In the genomic region with DNA sequence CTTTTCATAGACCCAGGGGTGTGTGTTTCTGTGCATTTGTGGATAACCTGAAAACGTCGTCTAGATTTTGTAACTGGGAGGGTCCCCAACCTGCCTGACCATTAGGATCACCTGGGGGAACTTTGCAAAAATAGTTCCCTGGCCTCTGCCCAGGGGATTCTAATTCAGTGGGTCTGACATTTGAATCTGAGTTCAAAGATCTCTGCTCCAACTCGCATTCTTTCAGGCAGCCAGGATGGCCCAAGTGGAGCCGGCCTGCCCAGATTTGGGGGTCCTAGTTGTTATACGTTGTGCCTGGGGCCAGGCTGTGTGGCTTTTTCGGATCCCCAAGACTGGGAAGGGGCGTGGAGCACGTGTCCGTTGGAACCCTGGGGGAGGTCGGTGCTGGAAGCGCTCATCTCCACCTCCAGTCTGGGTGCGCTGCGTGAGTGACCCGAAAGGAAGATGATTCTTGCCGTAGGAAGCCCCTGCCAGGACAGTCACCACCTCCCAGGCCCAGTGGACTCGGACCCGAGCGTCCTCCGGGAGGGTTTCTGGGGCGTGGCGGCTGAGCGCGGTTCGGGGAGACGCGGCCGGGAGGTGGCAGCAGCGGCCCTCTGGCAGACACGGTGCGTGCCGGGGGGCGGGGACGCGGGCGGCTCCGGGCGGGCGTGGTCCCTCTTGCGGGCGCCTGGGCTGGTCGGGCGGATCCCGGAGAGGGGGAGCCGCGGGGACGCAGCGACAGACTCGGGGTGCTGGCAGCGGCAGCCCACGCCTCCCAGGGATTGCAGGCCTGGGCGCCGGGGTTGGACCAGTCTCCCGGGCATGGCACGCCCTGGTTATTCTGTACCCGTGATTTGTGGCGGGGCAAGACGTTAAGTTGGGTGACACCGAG, we compare ENCODE assay signal across 1 cellular context.
TF ChIP-seq lines count a peak whose summit lies in the region.

No MANE protein-coding gene starts in this region.

TF ChIP-seq in HepG2, 621 proteins besides CTCF, POLR2A, EP300 and RAD21 (continued from another document and continues in another):
- TF ChIP-seq CBX2 (IDR thresholded peaks at IDR 0.05; ENCODE audit: low read depth, low read length) = no peak
- no peak for TF ChIP-seq CBX2 (CRISPR knock-in tag; IDR thresholded peaks at IDR 0.05; ENCODE audit: low read depth)
- TF ChIP-seq ZKSCAN1 (IDR thresholded peaks at IDR 0.05; ENCODE audit: low read length) = no peak
- TF ChIP-seq ZNF501 (CRISPR knock-in tag; IDR thresholded peaks at IDR 0.05) = peak; percentile 79
- TF ChIP-seq, protein P1, sequence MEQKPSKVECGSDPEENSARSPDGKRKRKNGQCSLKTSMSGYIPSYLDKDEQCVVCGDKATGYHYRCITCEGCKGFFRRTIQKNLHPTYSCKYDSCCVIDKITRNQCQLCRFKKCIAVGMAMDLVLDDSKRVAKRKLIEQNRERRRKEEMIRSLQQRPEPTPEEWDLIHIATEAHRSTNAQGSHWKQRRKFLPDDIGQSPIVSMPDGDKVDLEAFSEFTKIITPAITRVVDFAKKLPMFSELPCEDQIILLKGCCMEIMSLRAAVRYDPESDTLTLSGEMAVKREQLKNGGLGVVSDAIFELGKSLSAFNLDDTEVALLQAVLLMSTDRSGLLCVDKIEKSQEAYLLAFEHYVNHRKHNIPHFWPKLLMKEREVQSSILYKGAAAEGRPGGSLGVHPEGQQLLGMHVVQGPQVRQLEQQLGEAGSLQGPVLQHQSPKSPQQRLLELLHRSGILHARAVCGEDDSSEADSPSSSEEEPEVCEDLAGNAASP (CRISPR knock-in tag; IDR thresholded peaks at IDR 0.05; ENCODE audit: borderline replicate concordance) = no peak; the same call in 1 of the 2 replicates
- TF ChIP-seq RXRA (CRISPR knock-in tag; IDR thresholded peaks at IDR 0.05) = 0 out of 2 replicates have a peak, but pooled peaks have one; percentile 18
- no peak for TF ChIP-seq SMARCC2 (IDR thresholded peaks at IDR 0.05)
- peak; percentile 53; the same call in 1 of the 2 replicates for TF ChIP-seq ZMYM4 (CRISPR knock-in tag; IDR thresholded peaks at IDR 0.05)
- TF ChIP-seq DNMT3B (CRISPR knock-in tag; conservative IDR thresholded peaks at IDR 0.05) = no peak
- TF ChIP-seq, protein P2, sequence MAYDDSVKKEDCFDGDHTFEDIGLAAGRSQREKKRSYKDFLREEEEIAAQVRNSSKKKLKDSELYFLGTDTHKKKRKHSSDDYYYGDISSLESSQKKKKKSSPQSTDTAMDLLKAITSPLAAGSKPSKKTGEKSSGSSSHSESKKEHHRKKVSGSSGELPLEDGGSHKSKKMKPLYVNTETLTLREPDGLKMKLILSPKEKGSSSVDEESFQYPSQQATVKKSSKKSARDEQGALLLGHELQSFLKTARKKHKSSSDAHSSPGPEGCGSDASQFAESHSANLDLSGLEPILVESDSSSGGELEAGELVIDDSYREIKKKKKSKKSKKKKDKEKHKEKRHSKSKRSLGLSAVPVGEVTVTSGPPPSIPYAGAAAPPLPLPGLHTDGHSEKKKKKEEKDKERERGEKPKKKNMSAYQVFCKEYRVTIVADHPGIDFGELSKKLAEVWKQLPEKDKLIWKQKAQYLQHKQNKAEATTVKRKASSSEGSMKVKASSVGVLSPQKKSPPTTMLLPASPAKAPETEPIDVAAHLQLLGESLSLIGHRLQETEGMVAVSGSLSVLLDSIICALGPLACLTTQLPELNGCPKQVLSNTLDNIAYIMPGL (CRISPR knock-in tag; IDR thresholded peaks at IDR 0.05; ENCODE audit: borderline replicate concordance in 1 of 2, low read depth in 1 of 2) = peak; percentile 78; a peak in 3 of 4 replicates
- no peak for TF ChIP-seq ZNF251 (CRISPR knock-in tag; IDR thresholded peaks at IDR 0.05)
- 0 out of 2 replicates have a peak, but pooled peaks have one; percentile 29 for TF ChIP-seq ELF3 (CRISPR knock-in tag; IDR thresholded peaks at IDR 0.05)
- no peak for TF ChIP-seq TBX2 (CRISPR knock-in tag; IDR thresholded peaks at IDR 0.05; ENCODE audit: borderline replicate concordance)
- TF ChIP-seq ZNF207 (IDR thresholded peaks at IDR 0.05; ENCODE audit: borderline replicate concordance) = no peak
- no peak for TF ChIP-seq ZNF557 (CRISPR knock-in tag; IDR thresholded peaks at IDR 0.05)
- no peak for TF ChIP-seq ZBTB42 (CRISPR knock-in tag; IDR thresholded peaks at IDR 0.05)
- peak; percentile 3; the same call in 1 of the 2 replicates for TF ChIP-seq SIN3A (IDR thresholded peaks at IDR 0.05; ENCODE audit: borderline replicate concordance, low read depth, low read length)
- TF ChIP-seq KDM2A (CRISPR knock-in tag; IDR thresholded peaks at IDR 0.05; ENCODE audit: borderline replicate concordance, low read depth) = peak; percentile 70; the same call in 1 of the 2 replicates
- TF ChIP-seq, protein P3, sequence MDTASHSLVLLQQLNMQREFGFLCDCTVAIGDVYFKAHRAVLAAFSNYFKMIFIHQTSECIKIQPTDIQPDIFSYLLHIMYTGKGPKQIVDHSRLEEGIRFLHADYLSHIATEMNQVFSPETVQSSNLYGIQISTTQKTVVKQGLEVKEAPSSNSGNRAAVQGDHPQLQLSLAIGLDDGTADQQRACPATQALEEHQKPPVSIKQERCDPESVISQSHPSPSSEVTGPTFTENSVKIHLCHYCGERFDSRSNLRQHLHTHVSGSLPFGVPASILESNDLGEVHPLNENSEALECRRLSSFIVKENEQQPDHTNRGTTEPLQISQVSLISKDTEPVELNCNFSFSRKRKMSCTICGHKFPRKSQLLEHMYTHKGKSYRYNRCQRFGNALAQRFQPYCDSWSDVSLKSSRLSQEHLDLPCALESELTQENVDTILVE (CRISPR knock-in tag; IDR thresholded peaks at IDR 0.05) = no peak
- TF ChIP-seq ZNF644 (CRISPR knock-in tag; IDR thresholded peaks at IDR 0.05; ENCODE audit: low read depth) = no peak
- no peak for TF ChIP-seq ZNF17 (CRISPR knock-in tag; IDR thresholded peaks at IDR 0.05)
- no peak for TF ChIP-seq ZNF530 (CRISPR knock-in tag; IDR thresholded peaks at IDR 0.05; ENCODE audit: low read depth)
- TF ChIP-seq ZNF335 (CRISPR knock-in tag; IDR thresholded peaks at IDR 0.05) = no peak
- TF ChIP-seq, protein P4, sequence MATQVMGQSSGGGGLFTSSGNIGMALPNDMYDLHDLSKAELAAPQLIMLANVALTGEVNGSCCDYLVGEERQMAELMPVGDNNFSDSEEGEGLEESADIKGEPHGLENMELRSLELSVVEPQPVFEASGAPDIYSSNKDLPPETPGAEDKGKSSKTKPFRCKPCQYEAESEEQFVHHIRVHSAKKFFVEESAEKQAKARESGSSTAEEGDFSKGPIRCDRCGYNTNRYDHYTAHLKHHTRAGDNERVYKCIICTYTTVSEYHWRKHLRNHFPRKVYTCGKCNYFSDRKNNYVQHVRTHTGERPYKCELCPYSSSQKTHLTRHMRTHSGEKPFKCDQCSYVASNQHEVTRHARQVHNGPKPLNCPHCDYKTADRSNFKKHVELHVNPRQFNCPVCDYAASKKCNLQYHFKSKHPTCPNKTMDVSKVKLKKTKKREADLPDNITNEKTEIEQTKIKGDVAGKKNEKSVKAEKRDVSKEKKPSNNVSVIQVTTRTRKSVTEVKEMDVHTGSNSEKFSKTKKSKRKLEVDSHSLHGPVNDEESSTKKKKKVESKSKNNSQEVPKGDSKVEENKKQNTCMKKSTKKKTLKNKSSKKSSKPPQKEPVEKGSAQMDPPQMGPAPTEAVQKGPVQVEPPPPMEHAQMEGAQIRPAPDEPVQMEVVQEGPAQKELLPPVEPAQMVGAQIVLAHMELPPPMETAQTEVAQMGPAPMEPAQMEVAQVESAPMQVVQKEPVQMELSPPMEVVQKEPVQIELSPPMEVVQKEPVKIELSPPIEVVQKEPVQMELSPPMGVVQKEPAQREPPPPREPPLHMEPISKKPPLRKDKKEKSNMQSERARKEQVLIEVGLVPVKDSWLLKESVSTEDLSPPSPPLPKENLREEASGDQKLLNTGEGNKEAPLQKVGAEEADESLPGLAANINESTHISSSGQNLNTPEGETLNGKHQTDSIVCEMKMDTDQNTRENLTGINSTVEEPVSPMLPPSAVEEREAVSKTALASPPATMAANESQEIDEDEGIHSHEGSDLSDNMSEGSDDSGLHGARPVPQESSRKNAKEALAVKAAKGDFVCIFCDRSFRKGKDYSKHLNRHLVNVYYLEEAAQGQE (IDR thresholded peaks at IDR 0.05; ENCODE audit: borderline replicate concordance in 1 of 2, low read depth in 1 of 2, low read length in 2 of 2) = no peak
- TF ChIP-seq, protein P5, sequence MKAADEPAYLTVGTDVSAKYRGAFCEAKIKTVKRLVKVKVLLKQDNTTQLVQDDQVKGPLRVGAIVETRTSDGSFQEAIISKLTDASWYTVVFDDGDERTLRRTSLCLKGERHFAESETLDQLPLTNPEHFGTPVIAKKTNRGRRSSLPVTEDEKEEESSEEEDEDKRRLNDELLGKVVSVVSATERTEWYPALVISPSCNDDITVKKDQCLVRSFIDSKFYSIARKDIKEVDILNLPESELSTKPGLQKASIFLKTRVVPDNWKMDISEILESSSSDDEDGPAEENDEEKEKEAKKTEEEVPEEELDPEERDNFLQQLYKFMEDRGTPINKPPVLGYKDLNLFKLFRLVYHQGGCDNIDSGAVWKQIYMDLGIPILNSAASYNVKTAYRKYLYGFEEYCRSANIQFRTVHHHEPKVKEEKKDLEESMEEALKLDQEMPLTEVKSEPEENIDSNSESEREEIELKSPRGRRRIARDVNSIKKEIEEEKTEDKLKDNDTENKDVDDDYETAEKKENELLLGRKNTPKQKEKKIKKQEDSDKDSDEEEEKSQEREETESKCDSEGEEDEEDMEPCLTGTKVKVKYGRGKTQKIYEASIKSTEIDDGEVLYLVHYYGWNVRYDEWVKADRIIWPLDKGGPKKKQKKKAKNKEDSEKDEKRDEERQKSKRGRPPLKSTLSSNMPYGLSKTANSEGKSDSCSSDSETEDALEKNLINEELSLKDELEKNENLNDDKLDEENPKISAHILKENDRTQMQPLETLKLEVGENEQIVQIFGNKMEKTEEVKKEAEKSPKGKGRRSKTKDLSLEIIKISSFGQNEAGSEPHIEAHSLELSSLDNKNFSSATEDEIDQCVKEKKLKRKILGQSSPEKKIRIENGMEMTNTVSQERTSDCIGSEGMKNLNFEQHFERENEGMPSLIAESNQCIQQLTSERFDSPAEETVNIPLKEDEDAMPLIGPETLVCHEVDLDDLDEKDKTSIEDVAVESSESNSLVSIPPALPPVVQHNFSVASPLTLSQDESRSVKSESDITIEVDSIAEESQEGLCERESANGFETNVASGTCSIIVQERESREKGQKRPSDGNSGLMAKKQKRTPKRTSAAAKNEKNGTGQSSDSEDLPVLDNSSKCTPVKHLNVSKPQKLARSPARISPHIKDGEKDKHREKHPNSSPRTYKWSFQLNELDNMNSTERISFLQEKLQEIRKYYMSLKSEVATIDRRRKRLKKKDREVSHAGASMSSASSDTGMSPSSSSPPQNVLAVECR (CRISPR knock-in tag; IDR thresholded peaks at IDR 0.05; ENCODE audit: borderline replicate concordance) = peak; percentile 53; the same call in 1 of the 2 replicates
- no peak for TF ChIP-seq ZNF7 (CRISPR knock-in tag; IDR thresholded peaks at IDR 0.05)
- peak; percentile 54; the same call in 1 of the 2 replicates for TF ChIP-seq DNMT1 (CRISPR knock-in tag; IDR thresholded peaks at IDR 0.05)
- no peak for TF ChIP-seq ZNF546 (CRISPR knock-in tag; conservative IDR thresholded peaks at IDR 0.05)
- TF ChIP-seq, protein P6, sequence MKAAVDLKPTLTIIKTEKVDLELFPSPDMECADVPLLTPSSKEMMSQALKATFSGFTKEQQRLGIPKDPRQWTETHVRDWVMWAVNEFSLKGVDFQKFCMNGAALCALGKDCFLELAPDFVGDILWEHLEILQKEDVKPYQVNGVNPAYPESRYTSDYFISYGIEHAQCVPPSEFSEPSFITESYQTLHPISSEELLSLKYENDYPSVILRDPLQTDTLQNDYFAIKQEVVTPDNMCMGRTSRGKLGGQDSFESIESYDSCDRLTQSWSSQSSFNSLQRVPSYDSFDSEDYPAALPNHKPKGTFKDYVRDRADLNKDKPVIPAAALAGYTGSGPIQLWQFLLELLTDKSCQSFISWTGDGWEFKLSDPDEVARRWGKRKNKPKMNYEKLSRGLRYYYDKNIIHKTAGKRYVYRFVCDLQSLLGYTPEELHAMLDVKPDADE (CRISPR knock-in tag; IDR thresholded peaks at IDR 0.05) = no peak
- no peak for TF ChIP-seq MEIS1 (CRISPR knock-in tag; IDR thresholded peaks at IDR 0.05; ENCODE audit: borderline replicate concordance)
- no peak for TF ChIP-seq ASH2L (IDR thresholded peaks at IDR 0.05; ENCODE audit: insufficient read length, low read depth, low read length)
- no peak for TF ChIP-seq RCOR2 (CRISPR knock-in tag; IDR thresholded peaks at IDR 0.05)
- TF ChIP-seq ZNF263 (CRISPR knock-in tag; IDR thresholded peaks at IDR 0.05) = 0 out of 2 replicates have a peak, but pooled peaks have one; percentile 37
- TF ChIP-seq, protein P7, sequence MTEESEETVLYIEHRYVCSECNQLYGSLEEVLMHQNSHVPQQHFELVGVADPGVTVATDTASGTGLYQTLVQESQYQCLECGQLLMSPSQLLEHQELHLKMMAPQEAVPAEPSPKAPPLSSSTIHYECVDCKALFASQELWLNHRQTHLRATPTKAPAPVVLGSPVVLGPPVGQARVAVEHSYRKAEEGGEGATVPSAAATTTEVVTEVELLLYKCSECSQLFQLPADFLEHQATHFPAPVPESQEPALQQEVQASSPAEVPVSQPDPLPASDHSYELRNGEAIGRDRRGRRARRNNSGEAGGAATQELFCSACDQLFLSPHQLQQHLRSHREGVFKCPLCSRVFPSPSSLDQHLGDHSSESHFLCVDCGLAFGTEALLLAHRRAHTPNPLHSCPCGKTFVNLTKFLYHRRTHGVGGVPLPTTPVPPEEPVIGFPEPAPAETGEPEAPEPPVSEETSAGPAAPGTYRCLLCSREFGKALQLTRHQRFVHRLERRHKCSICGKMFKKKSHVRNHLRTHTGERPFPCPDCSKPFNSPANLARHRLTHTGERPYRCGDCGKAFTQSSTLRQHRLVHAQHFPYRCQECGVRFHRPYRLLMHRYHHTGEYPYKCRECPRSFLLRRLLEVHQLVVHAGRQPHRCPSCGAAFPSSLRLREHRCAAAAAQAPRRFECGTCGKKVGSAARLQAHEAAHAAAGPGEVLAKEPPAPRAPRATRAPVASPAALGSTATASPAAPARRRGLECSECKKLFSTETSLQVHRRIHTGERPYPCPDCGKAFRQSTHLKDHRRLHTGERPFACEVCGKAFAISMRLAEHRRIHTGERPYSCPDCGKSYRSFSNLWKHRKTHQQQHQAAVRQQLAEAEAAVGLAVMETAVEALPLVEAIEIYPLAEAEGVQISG (CRISPR knock-in tag; IDR thresholded peaks at IDR 0.05) = peak; percentile 44; the same call in 1 of the 2 replicates
- TF ChIP-seq, protein P8, sequence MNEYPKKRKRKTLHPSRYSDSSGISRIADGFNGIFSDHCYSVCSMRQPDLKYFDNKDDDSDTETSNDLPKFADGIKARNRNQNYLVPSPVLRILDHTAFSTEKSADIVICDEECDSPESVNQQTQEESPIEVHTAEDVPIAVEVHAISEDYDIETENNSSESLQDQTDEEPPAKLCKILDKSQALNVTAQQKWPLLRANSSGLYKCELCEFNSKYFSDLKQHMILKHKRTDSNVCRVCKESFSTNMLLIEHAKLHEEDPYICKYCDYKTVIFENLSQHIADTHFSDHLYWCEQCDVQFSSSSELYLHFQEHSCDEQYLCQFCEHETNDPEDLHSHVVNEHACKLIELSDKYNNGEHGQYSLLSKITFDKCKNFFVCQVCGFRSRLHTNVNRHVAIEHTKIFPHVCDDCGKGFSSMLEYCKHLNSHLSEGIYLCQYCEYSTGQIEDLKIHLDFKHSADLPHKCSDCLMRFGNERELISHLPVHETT (CRISPR knock-in tag; conservative IDR thresholded peaks at IDR 0.05) = no peak
- TF ChIP-seq, protein P9, sequence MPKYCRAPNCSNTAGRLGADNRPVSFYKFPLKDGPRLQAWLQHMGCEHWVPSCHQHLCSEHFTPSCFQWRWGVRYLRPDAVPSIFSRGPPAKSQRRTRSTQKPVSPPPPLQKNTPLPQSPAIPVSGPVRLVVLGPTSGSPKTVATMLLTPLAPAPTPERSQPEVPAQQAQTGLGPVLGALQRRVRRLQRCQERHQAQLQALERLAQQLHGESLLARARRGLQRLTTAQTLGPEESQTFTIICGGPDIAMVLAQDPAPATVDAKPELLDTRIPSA (CRISPR knock-in tag; IDR thresholded peaks at IDR 0.05; ENCODE audit: borderline replicate concordance) = 0 out of 2 replicates have a peak, but pooled peaks have one; percentile 69
